30 cellular contexts compared by ENCODE assay signal in genomic region chr6:82914511-82914910, GRCh38.
"Had no signal": no experiment of that assay in that cellular context is flagged by ENCODE, and none has a peak within 500 bp of the region (broad histone marks: within the 10 kb centered on the region; RNA-seq: fewer than 3 reads in every experiment).

No MANE protein-coding gene starts in this region.

- H3K4me1 ChIP-seq: ascending aorta, breast epithelium, colonic mucosa had no signal

- H3K27me3 Mint-ChIP-seq: activated CD4-positive, alpha-beta memory T cell treated with anti-CD3 and anti-CD28 coated beads for 36 hours; activated CD4-positive, alpha-beta T cell treated with anti-CD3 and anti-CD28 coated beads for 36 hours; activated CD4-positive, alpha-beta T cell treated with anti-CD3 and anti-CD28 coated beads, Interleukin-2, amount 10 ng/mL, durations not matched to agents 24 days and 14 days; activated CD8-positive, alpha-beta memory T cell treated with anti-CD3 and anti-CD28 coated beads, Interleukin-2, amount 10 ng/mL, durations not matched to agents 7 days and 5 days; activated naive CD4-positive, alpha-beta T cell treated with anti-CD3 and anti-CD28 coated beads, Interleukin-2, amount 10 ng/mL, durations not matched to agents 7 days and 5 days; activated naive CD8-positive, alpha-beta T cell treated with anti-CD3 and anti-CD28 coated beads, Interleukin-2, amount 10 ng/mL, durations not matched to agents 7 days and 5 days; brain had no signal

- H3K27ac ChIP-seq: ascending aorta, breast epithelium, cardiac muscle cell, colonic mucosa, heart left ventricle had no signal

- ATAC-seq: activated CD4-positive, alpha-beta T cell treated with anti-CD3 and anti-CD28 coated beads for 36 hours; activated CD8-positive, alpha-beta memory T cell treated with anti-CD3 and anti-CD28 coated beads, Interleukin-2, amount 10 ng/mL, durations not matched to agents 7 days and 5 days; activated CD8-positive, alpha-beta T cell treated with anti-CD3 and anti-CD28 coated beads, Interleukin-2, amount 10 ng/mL, durations not matched to agents 7 days and 5 days; activated naive CD4-positive, alpha-beta T cell treated with anti-CD3 and anti-CD28 coated beads, Interleukin-2, amount 50 U/mL, for 72 hours; activated T-cell treated with anti-CD3 and anti-CD28 coated beads, Interleukin-2, amount 50 U/mL, for 72 hours; heart left ventricle had no signal

- H3K27me3 ChIP-seq: ascending aorta, breast epithelium, cardiac muscle cell, colonic mucosa, heart left ventricle had no signal

- H3K9me3 Mint-ChIP-seq: activated CD4-positive, alpha-beta memory T cell treated with anti-CD3 and anti-CD28 coated beads for 36 hours; activated CD4-positive, alpha-beta T cell treated with anti-CD3 and anti-CD28 coated beads, Interleukin-2, amount 10 ng/mL, durations not matched to agents 24 days and 14 days; activated naive CD4-positive, alpha-beta T cell treated with anti-CD3 and anti-CD28 coated beads, Interleukin-2, amount 10 ng/mL, durations not matched to agents 7 days and 5 days; activated naive CD4-positive, alpha-beta T cell treated with anti-CD3 and anti-CD28 coated beads, Interleukin-2, amount 50 U/mL, for 72 hours; activated T-cell treated with anti-CD3 and anti-CD28 coated beads, Interleukin-2, amount 50 U/mL, for 72 hours had no signal

- FAIRE-seq: endometrium, endothelial cell of umbilical vein, frontal cortex had no signal

- DNase-seq: activated CD4-positive, alpha-beta memory T cell treated with anti-CD3 and anti-CD28 coated beads for 36 hours; activated CD4-positive, alpha-beta T cell treated with anti-CD3 and anti-CD28 coated beads for 36 hours; activated CD4-positive, alpha-beta T cell treated with anti-CD3 and anti-CD28 coated beads, Interleukin-2, amount 10 ng/mL, durations not matched to agents 24 days and 14 days; activated CD4-positive, CD25-positive, alpha-beta regulatory T cell; activated CD4-positive, CD25-positive, alpha-beta regulatory T cell treated with anti-CD3 and anti-CD28 coated beads, Interleukin-2, amount 50 U/mL, for 72 hours; activated CD8-positive, alpha-beta memory T cell treated with anti-CD3 and anti-CD28 coated beads, Interleukin-2, amount 10 ng/mL, durations not matched to agents 7 days and 5 days; activated CD8-positive, alpha-beta memory T cell treated with anti-CD3 and anti-CD28 coated beads, Interleukin-2, amount 50 U/mL, for 4 hours; activated CD8-positive, alpha-beta T cell treated with anti-CD3 and anti-CD28 coated beads, Interleukin-2, amount 10 ng/mL, durations not matched to agents 7 days and 5 days; activated gamma-delta T cell; activated naive CD4-positive, alpha-beta T cell; activated naive CD4-positive, alpha-beta T cell treated with anti-CD3 and anti-CD28 coated beads, Interleukin-2, amount 10 ng/mL, durations not matched to agents 7 days and 5 days; activated naive CD8-positive, alpha-beta T cell treated with anti-CD3 and anti-CD28 coated beads, Interleukin-2, amount 10 ng/mL, durations not matched to agents 7 days and 5 days; activated T-cell treated with anti-CD3 and anti-CD28 coated beads, Interleukin-2, amount 50 U/mL, for 1 hour; activated T-cell treated with anti-CD3 and anti-CD28 coated beads, Interleukin-2, amount 50 U/mL, for 72 hours; central memory CD4-positive, alpha-beta T cell; cerebellar nuclear complex; colonic mucosa; effector CD8-positive, alpha-beta T cell; foreskin fibroblast; glutamatergic neuron; heart left ventricle; T-helper 2 cell had no signal

- H3K4me1 Mint-ChIP-seq: activated CD4-positive, alpha-beta T cell treated with anti-CD3 and anti-CD28 coated beads for 36 hours; activated CD4-positive, alpha-beta T cell treated with anti-CD3 and anti-CD28 coated beads, Interleukin-2, amount 10 ng/mL, durations not matched to agents 24 days and 14 days; activated CD8-positive, alpha-beta memory T cell treated with anti-CD3 and anti-CD28 coated beads, Interleukin-2, amount 10 ng/mL, durations not matched to agents 7 days and 5 days; activated naive CD4-positive, alpha-beta T cell treated with anti-CD3 and anti-CD28 coated beads, Interleukin-2, amount 10 ng/mL, durations not matched to agents 7 days and 5 days; activated naive CD8-positive, alpha-beta T cell treated with anti-CD3 and anti-CD28 coated beads, Interleukin-2, amount 10 ng/mL, durations not matched to agents 7 days and 5 days had no signal

- H3K4me3 ChIP-seq: ascending aorta, breast epithelium, cardiac muscle cell, colonic mucosa, heart left ventricle had no signal

- H3K36me3 ChIP-seq: ascending aorta, breast epithelium, cardiac muscle cell, colonic mucosa, heart left ventricle had no signal

- H3K4me3 Mint-ChIP-seq: activated CD4-positive, alpha-beta memory T cell treated with anti-CD3 and anti-CD28 coated beads for 36 hours; activated CD4-positive, alpha-beta T cell treated with anti-CD3 and anti-CD28 coated beads for 36 hours; activated CD4-positive, alpha-beta T cell treated with anti-CD3 and anti-CD28 coated beads, Interleukin-2, amount 10 ng/mL, durations not matched to agents 24 days and 14 days; activated CD8-positive, alpha-beta memory T cell treated with anti-CD3 and anti-CD28 coated beads, Interleukin-2, amount 10 ng/mL, durations not matched to agents 7 days and 5 days; activated CD8-positive, alpha-beta T cell treated with anti-CD3 and anti-CD28 coated beads, Interleukin-2, amount 10 ng/mL, durations not matched to agents 7 days and 5 days; activated naive CD4-positive, alpha-beta T cell treated with anti-CD3 and anti-CD28 coated beads, Interleukin-2, amount 10 ng/mL, durations not matched to agents 7 days and 5 days; activated naive CD8-positive, alpha-beta T cell treated with anti-CD3 and anti-CD28 coated beads, Interleukin-2, amount 10 ng/mL, durations not matched to agents 7 days and 5 days; activated T-cell treated with anti-CD3 and anti-CD28 coated beads, Interleukin-2, amount 50 U/mL, for 72 hours; brain had no signal

- H3K27ac Mint-ChIP-seq: activated CD4-positive, alpha-beta memory T cell treated with anti-CD3 and anti-CD28 coated beads for 36 hours; activated CD4-positive, alpha-beta T cell treated with anti-CD3 and anti-CD28 coated beads for 36 hours; activated CD4-positive, alpha-beta T cell treated with anti-CD3 and anti-CD28 coated beads, Interleukin-2, amount 10 ng/mL, durations not matched to agents 24 days and 14 days; activated CD8-positive, alpha-beta memory T cell treated with anti-CD3 and anti-CD28 coated beads, Interleukin-2, amount 10 ng/mL, durations not matched to agents 7 days and 5 days; activated CD8-positive, alpha-beta T cell treated with anti-CD3 and anti-CD28 coated beads, Interleukin-2, amount 10 ng/mL, durations not matched to agents 7 days and 5 days; activated naive CD4-positive, alpha-beta T cell treated with anti-CD3 and anti-CD28 coated beads, Interleukin-2, amount 10 ng/mL, durations not matched to agents 7 days and 5 days; activated naive CD4-positive, alpha-beta T cell treated with anti-CD3 and anti-CD28 coated beads, Interleukin-2, amount 50 U/mL, for 72 hours; activated naive CD8-positive, alpha-beta T cell treated with anti-CD3 and anti-CD28 coated beads, Interleukin-2, amount 10 ng/mL, durations not matched to agents 7 days and 5 days; activated T-cell treated with anti-CD3 and anti-CD28 coated beads, Interleukin-2, amount 50 U/mL, for 72 hours; brain had no signal

- H3K9me3 ChIP-seq: ascending aorta, breast epithelium, colonic mucosa had no signal
